Comparison of ENCODE assay signal across 20 cellular contexts in genomic region chr11:57901756-57902155, GRCh38.
"Had no signal": no experiment of that assay in that cellular context is flagged by ENCODE, and none has a peak within 500 bp of the region (broad histone marks: within the 10 kb centered on the region; RNA-seq: fewer than 3 reads in every experiment).

No MANE protein-coding gene starts in this region.

- H3K4me1 ChIP-seq: sigmoid colon, spleen had no signal

- H3K9me3 ChIP-seq: gastrocnemius medialis, heart left ventricle, sigmoid colon, spleen, thyroid gland had no signal

- FAIRE-seq: endothelial cell of umbilical vein, urothelium cell line had no signal

- ATAC-seq: activated CD4-positive, alpha-beta T cell treated with anti-CD3 and anti-CD28 coated beads for 36 hours; activated CD8-positive, alpha-beta memory T cell treated with anti-CD3 and anti-CD28 coated beads, Interleukin-2, amount 10 ng/mL, durations not matched to agents 7 days and 5 days; gastrocnemius medialis; heart left ventricle; stimulated activated naive B cell treated with anti-CD40 and anti-IgM and Interleukin-4, amounts not matched to agents 10 μg/mL and 1 μg/mL and 100 μg/mL, for 72 hours; WTC11 had no signal

- H3K27ac Mint-ChIP-seq: activated CD4-positive, alpha-beta memory T cell treated with anti-CD3 and anti-CD28 coated beads for 36 hours; activated CD4-positive, alpha-beta T cell treated with anti-CD3 and anti-CD28 coated beads for 36 hours; activated CD8-positive, alpha-beta memory T cell treated with anti-CD3 and anti-CD28 coated beads, Interleukin-2, amount 10 ng/mL, durations not matched to agents 7 days and 5 days; activated naive CD8-positive, alpha-beta T cell; dendritic cell treated with granulocyte-macrophage colony-stimulating factor and Interleukin-4, amounts not matched to agents 40 ng/mL and 50 ng/mL, for 4 days; mesothelial cell of epicardium; nephron; stimulated activated naive B cell treated with anti-CD40 and anti-IgM and Interleukin-4, amounts not matched to agents 10 μg/mL and 1 μg/mL and 100 μg/mL, for 72 hours; WTC11 had no signal

- H3K27me3 ChIP-seq: cardiac muscle cell, gastrocnemius medialis, heart left ventricle, sigmoid colon, thyroid gland had no signal

- H3K36me3 Mint-ChIP-seq: activated CD4-positive, alpha-beta memory T cell treated with anti-CD3 and anti-CD28 coated beads for 36 hours; activated CD8-positive, alpha-beta memory T cell treated with anti-CD3 and anti-CD28 coated beads, Interleukin-2, amount 10 ng/mL, durations not matched to agents 7 days and 5 days; activated naive CD8-positive, alpha-beta T cell; mesothelial cell of epicardium; stimulated activated naive B cell treated with anti-CD40 and anti-IgM and Interleukin-4, amounts not matched to agents 10 μg/mL and 1 μg/mL and 100 μg/mL, for 72 hours had no signal

- H3K4me3 ChIP-seq: cardiac muscle cell, gastrocnemius medialis, heart left ventricle, sigmoid colon, spleen, thyroid gland had no signal

- H3K9me3 Mint-ChIP-seq: activated CD4-positive, alpha-beta memory T cell treated with anti-CD3 and anti-CD28 coated beads for 36 hours; dendritic cell treated with granulocyte-macrophage colony-stimulating factor and Interleukin-4, amounts not matched to agents 40 ng/mL and 50 ng/mL, for 4 days; nephron; stimulated activated naive B cell treated with anti-CD40 and anti-IgM and Interleukin-4, amounts not matched to agents 10 μg/mL and 1 μg/mL and 100 μg/mL, for 72 hours had no signal

- H3K4me3 Mint-ChIP-seq: activated CD4-positive, alpha-beta memory T cell treated with anti-CD3 and anti-CD28 coated beads for 36 hours; activated CD4-positive, alpha-beta T cell treated with anti-CD3 and anti-CD28 coated beads for 36 hours; activated CD8-positive, alpha-beta memory T cell treated with anti-CD3 and anti-CD28 coated beads, Interleukin-2, amount 10 ng/mL, durations not matched to agents 7 days and 5 days; activated naive CD8-positive, alpha-beta T cell; dendritic cell treated with granulocyte-macrophage colony-stimulating factor and Interleukin-4, amounts not matched to agents 40 ng/mL and 50 ng/mL, for 4 days; mesothelial cell of epicardium; nephron; stimulated activated naive B cell treated with anti-CD40 and anti-IgM and Interleukin-4, amounts not matched to agents 10 μg/mL and 1 μg/mL and 100 μg/mL, for 72 hours; WTC11 had no signal

- H3K36me3 ChIP-seq: cardiac muscle cell, gastrocnemius medialis, heart left ventricle, sigmoid colon, spleen, thyroid gland had no signal

- H3K27ac ChIP-seq: cardiac muscle cell, gastrocnemius medialis, heart left ventricle, sigmoid colon, spleen, thyroid gland had no signal

- DNase-seq: activated CD4-positive, alpha-beta memory T cell treated with anti-CD3 and anti-CD28 coated beads for 36 hours; activated CD4-positive, alpha-beta T cell treated with anti-CD3 and anti-CD28 coated beads for 36 hours; activated CD8-positive, alpha-beta memory T cell treated with anti-CD3 and anti-CD28 coated beads, Interleukin-2, amount 10 ng/mL, durations not matched to agents 7 days and 5 days; effector CD8-positive, alpha-beta T cell; gastrocnemius medialis; heart left ventricle; nucleus accumbens; posterior cingulate gyrus; sigmoid colon; spleen; stimulated activated naive B cell treated with anti-CD40 and anti-IgM and Interleukin-4, amounts not matched to agents 10 μg/mL and 1 μg/mL and 100 μg/mL, for 72 hours; thyroid gland had no signal

- H3K4me1 Mint-ChIP-seq: nephron had no signal
